ENCODE assay signal across 31 cellular contexts in the genomic region with DNA sequence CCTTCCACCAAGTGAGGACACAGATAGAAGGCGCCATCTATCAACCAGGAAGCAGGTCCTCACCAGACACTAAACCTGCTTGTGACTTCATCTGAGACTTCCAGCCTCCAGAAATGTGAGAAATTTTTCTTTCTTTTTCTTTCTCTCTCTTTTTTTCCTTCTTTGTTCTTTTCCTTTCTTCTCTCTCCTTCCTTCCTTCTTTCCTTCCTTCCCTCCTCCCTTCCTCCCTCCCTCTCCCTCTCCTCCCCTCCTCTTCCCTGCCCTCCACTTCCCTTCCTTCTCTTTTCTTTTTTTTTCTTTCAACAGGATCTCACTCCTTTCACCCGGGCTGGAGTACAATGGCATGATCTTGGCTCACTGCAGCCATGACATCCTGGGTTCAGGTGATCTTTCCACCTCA.
"Had no signal": no experiment of that assay in that cellular context is flagged by ENCODE, and none has a peak within 500 bp of the region (broad histone marks: within the 10 kb centered on the region; RNA-seq: fewer than 3 reads in every experiment).

No MANE protein-coding gene starts in this region.

- ATAC-seq: naive thymus-derived CD4-positive, alpha-beta T cell; natural killer cell; psoas muscle; right cardiac atrium; right lobe of liver; stimulated activated memory B cell treated with anti-CD40 and anti-IgM and Interleukin-4, amounts not matched to agents 10 μg/mL and 1 μg/mL and 100 μg/mL, for 72 hours; stimulated activated naive CD8-positive, alpha-beta T cell treated with anti-CD3 and anti-CD28 coated beads, Interleukin-15, amount 100 ng/mL, for 72 hours; stimulated activated naive CD8-positive, alpha-beta T cell treated with anti-CD3 and anti-CD28 coated beads, Interleukin-15, Interleukin-2, amounts not matched to agents 100 U/mL and 50 U/mL, for 24 hours; upper lobe of right lung had no signal

- H3K27ac ChIP-seq: ovary, parathyroid adenoma, psoas muscle, right lobe of liver, sigmoid colon, spleen, suprapubic skin, testis, tibial artery, transverse colon, upper lobe of right lung, uterus had no signal

- DNase-seq: naive thymus-derived CD4-positive, alpha-beta T cell; natural killer cell; occipital lobe; ovary; posterior cingulate gyrus; psoas muscle; right lobe of liver; sigmoid colon; small intestine; spleen; stimulated activated CD4-positive, alpha-beta T cell treated with anti-CD3 and anti-CD28 coated beads, Interleukin-12 subunit alpha, Interleukin-12 subunit beta, amount 100 ng/mL, for 4 hours; stimulated activated CD4-positive, alpha-beta T cell treated with anti-CD3 and anti-CD28 coated beads, Interleukin-1b, Interleukin-23, amount 100 ng/mL, for 48 hours; stimulated activated CD4-positive, alpha-beta T cell treated with anti-CD3 and anti-CD28 coated beads, Interleukin-4, amount 100 ng/mL, for 1 hour; stimulated activated CD4-positive, alpha-beta T cell treated with anti-CD3 and anti-CD28 coated beads, Interleukin-4, amount 100 ng/mL, for 4 hours; stimulated activated CD8-positive, alpha-beta memory T cell treated with anti-CD3 and anti-CD28 coated beads, Interleukin-4, amount 100 ng/mL, for 48 hours; stimulated activated naive CD4-positive, alpha-beta T cell; stimulated activated naive CD8-positive, alpha-beta T cell treated with anti-CD3 and anti-CD28 coated beads, Interleukin-15, amount 100 ng/mL, for 72 hours; stimulated activated naive CD8-positive, alpha-beta T cell treated with anti-CD3 and anti-CD28 coated beads, Interleukin-15, Interleukin-2, amounts not matched to agents 100 U/mL and 50 U/mL, for 24 hours; substantia nigra; testis; tibial artery; transverse colon; upper lobe of right lung; uterus had no signal

- H3K36me3 ChIP-seq: neural progenitor cell, ovary, right lobe of liver, sigmoid colon, spleen, suprapubic skin, tibial artery, transverse colon, upper lobe of right lung, uterus had no signal

- H3K9ac ChIP-seq: neural progenitor cell, parathyroid adenoma had no signal

- H3K4me1 ChIP-seq: parathyroid adenoma, psoas muscle, right lobe of liver, spleen, suprapubic skin, testis, transverse colon, uterus had no signal

- H3K79me2 ChIP-seq: parathyroid adenoma had no signal

- H3K4me1 Mint-ChIP-seq: naive thymus-derived CD4-positive, alpha-beta T cell; natural killer cell; stimulated activated memory B cell treated with anti-CD40 and anti-IgM and Interleukin-4, amounts not matched to agents 10 μg/mL and 1 μg/mL and 100 μg/mL, for 72 hours had no signal

- H3K4me3 Mint-ChIP-seq: naive thymus-derived CD4-positive, alpha-beta T cell; natural killer cell; nephron; neural progenitor cell; stimulated activated memory B cell treated with anti-CD40 and anti-IgM and Interleukin-4, amounts not matched to agents 10 μg/mL and 1 μg/mL and 100 μg/mL, for 72 hours; stimulated activated naive CD8-positive, alpha-beta T cell treated with anti-CD3 and anti-CD28 coated beads, Interleukin-15, amount 100 ng/mL, for 72 hours had no signal

- H3K9me3 Mint-ChIP-seq: natural killer cell; nephron; stimulated activated memory B cell treated with anti-CD40 and anti-IgM and Interleukin-4, amounts not matched to agents 10 μg/mL and 1 μg/mL and 100 μg/mL, for 72 hours had no signal

- H3K4me2 ChIP-seq: neural progenitor cell had no signal

- H3K4me3 ChIP-seq: neural progenitor cell, ovary, psoas muscle, right lobe of liver, sigmoid colon, spleen, suprapubic skin, testis, tibial artery, transverse colon, upper lobe of right lung, uterus had no signal

- H3K27me3 ChIP-seq: neural progenitor cell, ovary, right lobe of liver, suprapubic skin, testis, upper lobe of right lung, uterus had no signal

- H3K9me3 ChIP-seq: ovary, psoas muscle, right lobe of liver, sigmoid colon, spleen, suprapubic skin, testis, tibial artery, transverse colon, upper lobe of right lung, uterus had no signal

- H3K27ac Mint-ChIP-seq: naive thymus-derived CD4-positive, alpha-beta T cell; natural killer cell; neural progenitor cell; stimulated activated memory B cell treated with anti-CD40 and anti-IgM and Interleukin-4, amounts not matched to agents 10 μg/mL and 1 μg/mL and 100 μg/mL, for 72 hours; stimulated activated naive CD8-positive, alpha-beta T cell treated with anti-CD3 and anti-CD28 coated beads, Interleukin-15, amount 100 ng/mL, for 72 hours had no signal

- H2AFZ ChIP-seq: parathyroid adenoma had no signal

- H3K36me3 Mint-ChIP-seq: natural killer cell; neural progenitor cell; stimulated activated memory B cell treated with anti-CD40 and anti-IgM and Interleukin-4, amounts not matched to agents 10 μg/mL and 1 μg/mL and 100 μg/mL, for 72 hours had no signal

- H3K27me3 Mint-ChIP-seq: progenitor cell of endocrine pancreas had no signal
